Comparison of ENCODE assay signal across 9 cellular contexts in genomic region chr13:44373601-44374347, GRCh38. TPM values are rescaled to one million over a fixed set of nuclear protein-coding genes. Genes with fewer than 3 reads are reported as not detected.
A peak's percentile ranks its signal among the peaks of the same experiment; 100 is the strongest.
DNase-seq lines count a peak whose midpoint lies in the region; TF ChIP-seq lines count a peak whose summit lies in the region.
"Had no signal": no experiment of that assay in that cellular context is flagged by ENCODE, and none has a peak within 500 bp of the region (broad histone marks: within the 10 kb centered on the region; RNA-seq: fewer than 3 reads in every experiment).

Gene SERP2, plus strand, starts transcription at chr13:44373824. Its CDS starts 202 bp downstream, at chr13:44374026.

- intact Hi-C loops in ascending aorta (cut with DNase I) = loop anchor here (5.0 kb wide), 1 partner anchor 321 kb away; no protein-coding TSS in a partner anchor

- no peak for TF ChIP-seq CTCF in ascending aorta (IDR thresholded peaks at IDR 0.05)

- CTCF ChIA-PET in activated CD4-positive, alpha-beta T cell treated with anti-CD3 and anti-CD28 coated beads, Interleukin-2, amount 10 ng/mL, durations not matched to agents 7 days and 5 days (lab: Charles Lee) = interaction anchor here (1.4 kb wide), 1 partner anchor 16 kb away, joined by 3 read pairs; no protein-coding TSS in a partner anchor

- H3K9me3 Mint-ChIP-seq in activated CD4-positive, alpha-beta T cell treated with anti-CD3 and anti-CD28 coated beads, Interleukin-2, amount 10 ng/mL, durations not matched to agents 7 days and 5 days = peaks cover 4% of the 10 kb centered on the region

- peaks cover 0 to 7% of the 10 kb centered on the region in 2 donors for H3K4me1 ChIP-seq in ascending aorta
- peaks cover 7% of the 10 kb centered on the region for H3K4me1 ChIP-seq in iPS-15b (ENCODE audit: control insufficient read depth, insufficient read depth, low read length)

- peaks cover 43% of the 10 kb centered on the region for H3K27me3 Mint-ChIP-seq in activated CD4-positive, alpha-beta T cell treated with anti-CD3 and anti-CD28 coated beads, Interleukin-2, amount 10 ng/mL, durations not matched to agents 7 days and 5 days

- no peak for DNase-seq in activated CD4-positive, alpha-beta T cell treated with anti-CD3 and anti-CD28 coated beads, Interleukin-2, amount 10 ng/mL, durations not matched to agents 7 days and 5 days
- no peak for DNase-seq in activated CD4-positive, alpha-beta T cell treated with anti-CD3 and anti-CD28 coated beads for 1 hour
- no peak for DNase-seq in ascending aorta (ENCODE audit: low spot score in 2 of 2)
- DNase-seq in skeletal muscle cell (ENCODE audit: low read depth) = no peak
- DNase-seq in stimulated activated naive CD4-positive, alpha-beta T cell treated with Interleukin-2 at 50 U/mL for 16 hours (lab: John Stamatoyannopoulos, UW) = no peak
- DNase-seq in NCI-H1105 (lab: John Stamatoyannopoulos, UW) = no peak
- no peak for DNase-seq in activated CD4-positive, CD25-positive, alpha-beta regulatory T cell (lab: John Stamatoyannopoulos, UW)
- DNase-seq: DND-41 had no signal

- H3K27ac ChIP-seq in ascending aorta = peak within 1 kb of the TSS; percentile 55 to 59

- POLR2A ChIA-PET in activated CD4-positive, alpha-beta T cell treated with anti-CD3 and anti-CD28 coated beads, Interleukin-2, amount 10 ng/mL, durations not matched to agents 7 days and 5 days (lab: Charles Lee) = no interaction called here

- H3K9ac ChIP-seq in iPS-15b (ENCODE audit: low read depth, low read length) = no peak within 1 kb of the TSS

- peak within 1 kb of the TSS; percentile 53 to 79 for H3K4me3 ChIP-seq in ascending aorta
- peak within 1 kb of the TSS; percentile 72 for H3K4me3 ChIP-seq in iPS-15b (ENCODE audit: low read depth, low read length)
- H3K4me3 ChIP-seq in skeletal muscle cell (ENCODE audit: low read depth, low read length) = peak within 1 kb of the TSS; percentile 52

- H3K9me3 ChIP-seq in ascending aorta = no peaks in the 10 kb centered on the region
- H3K9me3 ChIP-seq in iPS-15b (ENCODE audit: control insufficient read depth, insufficient read depth, low read length) = no peaks in the 10 kb centered on the region

- H3K36me3 Mint-ChIP-seq in activated CD4-positive, alpha-beta T cell treated with anti-CD3 and anti-CD28 coated beads, Interleukin-2, amount 10 ng/mL, durations not matched to agents 7 days and 5 days (ENCODE audit: low read depth) = peaks cover 3% of the 10 kb centered on the region

- no peaks in the 10 kb centered on the region for H3K27me3 ChIP-seq in ascending aorta
- H3K27me3 ChIP-seq in iPS-15b (ENCODE audit: control insufficient read depth, insufficient read depth, low read length) = peaks cover 3% of the 10 kb centered on the region

- peak within 1 kb of the TSS; percentile 24 for H3K4me3 Mint-ChIP-seq in activated CD4-positive, alpha-beta T cell treated with anti-CD3 and anti-CD28 coated beads, Interleukin-2, amount 10 ng/mL, durations not matched to agents 7 days and 5 days

- no peak within 1 kb of the TSS for H3K27ac Mint-ChIP-seq in activated CD4-positive, alpha-beta T cell treated with anti-CD3 and anti-CD28 coated beads, Interleukin-2, amount 10 ng/mL, durations not matched to agents 7 days and 5 days

- peaks cover 3% of the 10 kb centered on the region for H3K4me1 Mint-ChIP-seq in activated CD4-positive, alpha-beta T cell treated with anti-CD3 and anti-CD28 coated beads, Interleukin-2, amount 10 ng/mL, durations not matched to agents 7 days and 5 days

- H3K36me3 ChIP-seq in ascending aorta (no peaks in the 10 kb centered on the region), iPS-15b (ENCODE audit: control insufficient read depth, insufficient read depth, low read length) (no peaks in the 10 kb centered on the region)

RNA-seq across cellular contexts. Expression of gene SERP2, which starts in this region (rescaled TPM):
- total RNA-seq in activated CD4-positive, alpha-beta T cell treated with anti-CD3 and anti-CD28 coated beads, Interleukin-2, amount 10 ng/mL, durations not matched to agents 7 days and 5 days = not detected
- 0.85 TPM for total RNA-seq in ascending aorta
